22 cellular contexts compared by ENCODE assay signal in genomic region chr9:14043491-14043890, GRCh38.
"Had no signal": no experiment of that assay in that cellular context is flagged by ENCODE, and none has a peak within 500 bp of the region (broad histone marks: within the 10 kb centered on the region; RNA-seq: fewer than 3 reads in every experiment).

No MANE protein-coding gene starts in this region.

- H3K27ac ChIP-seq: ascending aorta, colonic mucosa, foreskin keratinocyte, heart left ventricle, SJCRH30, spleen, transverse colon had no signal

- H3K36me3 ChIP-seq: ascending aorta, colonic mucosa, heart left ventricle, SJCRH30, spleen, transverse colon had no signal

- H3K9me3 ChIP-seq: ascending aorta, colonic mucosa, heart left ventricle, spleen, transverse colon had no signal

- FAIRE-seq: endothelial cell of umbilical vein had no signal

- DNase-seq: activated CD4-positive, alpha-beta T cell treated with anti-CD3 and anti-CD28 coated beads for 1 hour; activated CD4-positive, alpha-beta T cell treated with anti-CD3 and anti-CD28 coated beads, Interleukin-2, amount 50 U/mL, for 48 hours; activated CD8-positive, alpha-beta memory T cell treated with anti-CD3 and anti-CD28 coated beads, Interleukin-2, amount 10 ng/mL, durations not matched to agents 7 days and 5 days; activated gamma-delta T cell treated with Interleukin-2 at 50 U/mL for 16 hours; activated naive CD8-positive, alpha-beta T cell treated with anti-CD3 and anti-CD28 coated beads, Interleukin-2, amount 10 ng/mL, durations not matched to agents 7 days and 5 days; activated T-cell treated with anti-CD3 and anti-CD28 coated beads, Interleukin-2, amount 50 U/mL, for 4 hours; caudate nucleus; colonic mucosa; foreskin keratinocyte; heart left ventricle; islet precursor cell; naive B cell; right cardiac atrium; SJCRH30; spleen; stimulated activated CD4-positive, alpha-beta T cell treated with anti-CD3 and anti-CD28 coated beads, Interleukin-1b, Interleukin-23, amount 100 ng/mL, for 48 hours; T-cell; T1000; transverse colon had no signal

- ATAC-seq: activated CD8-positive, alpha-beta memory T cell treated with anti-CD3 and anti-CD28 coated beads, Interleukin-2, amount 10 ng/mL, durations not matched to agents 7 days and 5 days; activated T-cell treated with anti-CD3 and anti-CD28 coated beads, Interleukin-2, amount 50 U/mL, for 4 hours; foreskin keratinocyte; heart left ventricle; right cardiac atrium; stimulated activated memory B cell treated with anti-CD40 and anti-IgM and Interleukin-4, amounts not matched to agents 10 μg/mL and 1 μg/mL and 100 μg/mL, for 72 hours; T-cell had no signal

- H3K4me1 ChIP-seq: ascending aorta, colonic mucosa, foreskin keratinocyte, heart left ventricle, SJCRH30, spleen, transverse colon had no signal

- H3K27me3 ChIP-seq: ascending aorta, colonic mucosa, foreskin keratinocyte, heart left ventricle, SJCRH30, spleen, transverse colon had no signal

- H3K4me3 ChIP-seq: ascending aorta, colonic mucosa, heart left ventricle, SJCRH30, spleen, transverse colon had no signal
